Comparison of ENCODE assay signal across 22 cellular contexts in the genomic region with DNA sequence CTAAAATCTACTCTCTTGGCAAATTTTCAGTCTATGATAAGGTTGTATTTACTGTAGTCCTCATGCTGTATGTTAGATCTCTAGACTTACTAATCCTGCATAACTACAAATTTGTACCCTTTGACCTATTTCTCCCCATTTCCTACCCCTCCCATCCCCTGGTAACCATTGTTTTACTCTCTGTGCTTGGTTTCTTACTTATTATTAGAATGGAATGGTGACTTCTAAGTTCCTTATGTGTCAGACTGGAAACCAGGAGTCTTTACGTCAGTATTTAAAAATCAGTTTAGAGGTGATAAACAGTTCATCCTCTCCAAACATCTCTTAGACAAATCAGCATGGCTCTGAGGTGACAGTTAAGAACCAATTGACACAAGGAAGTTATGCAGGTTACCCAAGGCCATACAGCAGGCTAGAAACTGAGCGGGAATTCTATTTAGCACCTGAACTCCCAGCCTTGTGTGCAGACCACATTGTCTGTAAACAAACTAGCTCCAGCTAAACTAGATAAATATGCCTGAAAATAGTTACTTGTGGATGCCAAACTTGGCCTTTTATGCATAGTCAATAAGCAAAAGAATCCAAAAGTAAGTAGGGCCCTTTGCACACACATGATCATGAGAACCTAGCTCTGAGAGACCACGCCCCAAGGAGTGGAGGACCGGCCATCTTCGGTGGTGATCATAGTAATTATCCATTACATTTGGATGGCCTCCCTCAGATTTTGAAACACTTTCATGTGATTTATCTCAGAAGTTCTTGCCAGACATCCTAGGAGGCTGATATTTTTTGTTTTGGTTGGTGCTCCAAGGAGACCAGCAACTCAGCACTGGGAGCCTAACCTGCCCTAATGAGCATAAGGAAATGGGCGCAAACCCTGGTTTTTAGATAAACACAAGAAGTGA.
"Had no signal": no experiment of that assay in that cellular context is flagged by ENCODE, and none has a peak within 500 bp of the region (broad histone marks: within the 10 kb centered on the region; RNA-seq: fewer than 3 reads in every experiment).

No MANE protein-coding gene starts in this region.

- H3K36me3 ChIP-seq: esophagus squamous epithelium, lower lobe of right lung, pancreas, sigmoid colon, stomach, tibial artery, upper lobe of left lung, vagina had no signal

- DNase-seq: dermis blood vessel endothelial cell; effector memory CD4-positive, alpha-beta T cell; esophagus squamous epithelium; head of caudate nucleus; left ventricle myocardium superior; lower lobe of right lung; naive thymus-derived CD4-positive, alpha-beta T cell; nephron progenitor cell; occipital lobe; pancreas; retina; sigmoid colon; stimulated activated CD4-positive, alpha-beta T cell treated with anti-CD3 and anti-CD28 coated beads, Interleukin-2, amount 100 ng/mL, for 24 hours; stimulated activated CD4-positive, alpha-beta T cell treated with anti-CD3 and anti-CD28 coated beads, Interleukin-4, amount 100 ng/mL, for 24 hours; stimulated activated naive CD4-positive, alpha-beta T cell treated with Interleukin-2 at 50 U/mL for 16 hours; stomach; testis; tibial artery; upper lobe of left lung had no signal

- H3K27me3 ChIP-seq: esophagus squamous epithelium, pancreas, sigmoid colon, stomach, testis, tibial artery, upper lobe of left lung, vagina had no signal

- H3K4me3 ChIP-seq: coronary artery, esophagus squamous epithelium, lower lobe of right lung, pancreas, sigmoid colon, stomach, testis, tibial artery, upper lobe of left lung, vagina had no signal

- H3K27ac ChIP-seq: coronary artery, lower lobe of right lung, pancreas, stomach, testis, tibial artery, upper lobe of left lung, vagina had no signal

- H3K4me3 Mint-ChIP-seq: naive thymus-derived CD4-positive, alpha-beta T cell; nephron progenitor cell; stimulated activated effector memory CD8-positive, alpha-beta T cell treated with anti-CD3 and anti-CD28 coated beads, Interleukin-12 subunit alpha, Interleukin-12 subunit beta, amount 100 ng/mL, for 72 hours had no signal

- ATAC-seq: left ventricle myocardium superior; lower lobe of right lung; naive thymus-derived CD4-positive, alpha-beta T cell; pancreas; stimulated activated effector memory CD8-positive, alpha-beta T cell treated with anti-CD3 and anti-CD28 coated beads, Interleukin-12 subunit alpha, Interleukin-12 subunit beta, amount 100 ng/mL, for 72 hours had no signal

- H3K27ac Mint-ChIP-seq: nephron progenitor cell; stimulated activated effector memory CD8-positive, alpha-beta T cell treated with anti-CD3 and anti-CD28 coated beads, Interleukin-12 subunit alpha, Interleukin-12 subunit beta, amount 100 ng/mL, for 72 hours had no signal

- H3K36me3 Mint-ChIP-seq: stimulated activated effector memory CD8-positive, alpha-beta T cell treated with anti-CD3 and anti-CD28 coated beads, Interleukin-12 subunit alpha, Interleukin-12 subunit beta, amount 100 ng/mL, for 72 hours had no signal

- H3K4me1 ChIP-seq: lower lobe of right lung, pancreas, testis, tibial artery, upper lobe of left lung, vagina had no signal

- H3K9me3 ChIP-seq: esophagus squamous epithelium, lower lobe of right lung, pancreas, sigmoid colon, stomach, testis, tibial artery, upper lobe of left lung, vagina had no signal
